8 cellular contexts compared by ENCODE assay signal in the genomic region with DNA sequence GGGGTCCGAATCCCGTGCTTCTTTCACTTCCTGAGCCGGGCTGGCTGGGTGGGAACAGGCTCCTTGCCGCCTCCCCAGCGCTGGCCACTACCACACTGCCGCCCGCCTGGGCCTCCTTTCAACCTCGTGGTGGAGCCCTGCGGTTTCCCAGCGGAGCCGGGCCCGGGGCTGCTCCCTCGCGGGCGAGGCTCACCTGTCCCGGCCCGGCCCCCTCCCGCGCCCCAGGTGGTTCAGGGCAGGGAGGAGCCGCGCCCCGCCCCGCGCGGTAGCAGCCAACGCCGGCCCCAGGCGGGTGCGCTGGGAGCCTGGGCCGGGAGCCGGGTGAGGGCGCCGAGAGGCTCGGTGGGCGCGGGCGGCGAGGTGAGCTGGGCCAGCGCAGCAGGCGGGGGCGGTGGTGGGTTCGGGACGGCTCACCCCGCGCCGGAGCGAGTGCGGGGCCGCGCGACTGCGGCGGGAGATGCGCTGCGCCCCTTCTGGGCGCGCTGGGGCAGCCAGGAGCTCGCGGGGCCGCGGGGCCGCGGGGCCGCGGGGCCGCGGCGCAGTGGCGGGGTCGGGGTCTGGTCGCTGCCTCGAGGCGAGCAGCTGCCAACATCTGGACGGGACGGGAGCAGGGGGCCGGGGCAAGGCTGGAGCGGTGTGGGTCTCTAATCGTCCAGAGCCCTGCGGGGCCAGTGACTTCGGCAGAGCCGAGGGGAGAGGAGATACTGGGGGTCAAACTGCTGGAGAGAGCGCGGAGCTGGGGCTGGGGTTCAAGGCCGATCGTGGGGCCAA. TPM values are rescaled to one million over a fixed set of nuclear protein-coding genes. Genes with fewer than 3 reads are reported as not detected.
DNase-seq lines count a peak whose midpoint lies in the region; ATAC-seq and TF ChIP-seq lines count a peak whose summit lies in the region.

A gene with protein sequence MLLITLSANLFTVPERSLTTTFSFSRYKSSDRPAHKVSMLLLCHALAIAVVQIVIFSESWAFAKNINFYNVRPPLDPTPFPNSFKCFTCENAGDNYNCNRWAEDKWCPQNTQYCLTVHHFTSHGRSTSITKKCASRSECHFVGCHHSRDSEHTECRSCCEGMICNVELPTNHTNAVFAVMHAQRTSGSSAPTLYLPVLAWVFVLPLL (plus strand): TSS at position 258 of the 771 bp plus-strand sequence. CDS start 92,250 bp downstream, outside the sequence.

- peak within 1 kb of the TSS; percentile 91 for H3K27ac ChIP-seq in DOHH2 (ENCODE audit: low read depth, low read length)
- H3K27ac ChIP-seq in iPS-20b (ENCODE audit: low read length): no peak within 1 kb of the TSS
- H3K27ac ChIP-seq in suprapubic skin: peak within 1 kb of the TSS; percentile 85

- H3K4me3 ChIP-seq in DOHH2 (ENCODE audit: low read length) (peak within 1 kb of the TSS; percentile 77), iPS-20b (ENCODE audit: low read length) (peak within 1 kb of the TSS; percentile 68), suprapubic skin (peak within 1 kb of the TSS; percentile 62)

- no peak for TF ChIP-seq EP300 in suprapubic skin (IDR thresholded peaks at IDR 0.05)

- peaks cover 63% of the 10 kb centered on the region for H3K4me1 ChIP-seq in DOHH2 (ENCODE audit: control insufficient read depth, low read length)
- H3K4me1 ChIP-seq in iPS-20b (ENCODE audit: insufficient read depth, low read length): no peaks in the 10 kb centered on the region
- peaks cover 25% of the 10 kb centered on the region for H3K4me1 ChIP-seq in suprapubic skin

- H3K27me3 ChIP-seq in DOHH2 (ENCODE audit: control insufficient read depth, low read length) (no peaks in the 10 kb centered on the region), iPS-20b (ENCODE audit: insufficient read depth, low read length) (peaks cover 34% of the 10 kb centered on the region), suprapubic skin (peaks cover 29% of the 10 kb centered on the region)

- no peaks in the 10 kb centered on the region for H4K20me1 ChIP-seq in DOHH2 (ENCODE audit: control insufficient read depth, insufficient read depth, low read depth, low read length)

- no peak for DNase-seq in suprapubic skin (ENCODE audit: low spot score in 2 of 2)
- DNase-seq in effector CD4-positive, alpha-beta T cell: no peak
- no peak for DNase-seq in MV-4-11 (lab: John Stamatoyannopoulos, UW)

- 0 out of 2 replicates have a peak within 1 kb of the TSS, but pooled peaks have one; percentile 33 for H3K9ac ChIP-seq in iPS-20b (ENCODE audit: low read depth, low read length)

- peaks cover 30% of the 10 kb centered on the region for H3F3A ChIP-seq in DOHH2 (ENCODE audit: control insufficient read depth, insufficient read depth)

- 0% methylated on average over 17 of the region's 85 CpGs for WGBS in suprapubic skin

- TF ChIP-seq CTCF in DOHH2 (IDR thresholded peaks at IDR 0.05; ENCODE audit: low read depth, low read length, poor library complexity, severe bottlenecking) (peak; percentile 18), suprapubic skin (IDR thresholded peaks at IDR 0.05) (no peak)

- peaks cover 53% of the 10 kb centered on the region for H3K79me2 ChIP-seq in DOHH2 (ENCODE audit: control insufficient read depth, low read length)

- 0 out of 2 replicates have a peak, but pooled peaks cover 3% of the 10 kb centered on the region for H3K36me3 ChIP-seq in DOHH2 (ENCODE audit: control insufficient read depth, low read length)
- no peaks in the 10 kb centered on the region for H3K36me3 ChIP-seq in iPS-20b (ENCODE audit: insufficient read depth, low read depth, low read length)
- no peaks in the 10 kb centered on the region for H3K36me3 ChIP-seq in suprapubic skin

- ATAC-seq in GM19328 (IDR thresholded peaks at IDR 0.05; ENCODE audit: unreplicated experiment): peak; percentile 76
- ATAC-seq in HG03280 (IDR thresholded peaks at IDR 0.05; ENCODE audit: unreplicated experiment): peak; percentile 53
- ATAC-seq in SK-N-SH treated with all-trans-retinoic acid at 6 μM for 48 hours: peak; percentile 80

- no peaks in the 10 kb centered on the region for H3K9me2 ChIP-seq in DOHH2 (replicated peaks; ENCODE audit: control insufficient read depth, low read length)

- peak within 1 kb of the TSS; percentile 75 for H3K4me2 ChIP-seq in DOHH2 (ENCODE audit: low read length)

- no peak for TF ChIP-seq POLR2A in suprapubic skin (IDR thresholded peaks at IDR 0.05)

- no peaks in the 10 kb centered on the region for H3K9me3 ChIP-seq in DOHH2 (ENCODE audit: control insufficient read depth, insufficient read depth, low read length)
- H3K9me3 ChIP-seq in iPS-20b (ENCODE audit: insufficient read depth, low read depth, low read length): no peaks in the 10 kb centered on the region
- H3K9me3 ChIP-seq in suprapubic skin: no peaks in the 10 kb centered on the region

TF ChIP-seq in SK-N-SH treated with all-trans-retinoic acid at 6 μM for 48 hours, 23 proteins besides CTCF, POLR2A, EP300 and RAD21:
- TF ChIP-seq ISL1 (CRISPR knock-in tag; IDR thresholded peaks at IDR 0.05) (no peak), ARNTL (CRISPR knock-in tag; IDR thresholded peaks at IDR 0.05; ENCODE audit: borderline replicate concordance, low read depth) (no peak), TCF4 (CRISPR knock-in tag; IDR thresholded peaks at IDR 0.05; ENCODE audit: borderline replicate concordance) (no peak)
TF ChIP-seq in SK-N-SH treated with all-trans-retinoic acid at 6 μM for 48 hours: peak in this region for 0.

RNA-seq across cellular contexts. Expression of the gene that starts here (rescaled TPM):
- 100 to 1,000 TPM in 2 of 4 donors, 10 to 100 TPM in 2; 83.7 to 129 (median 97.7) TPM for total RNA-seq in suprapubic skin
